1 cellular context compared by ENCODE assay signal in the genomic region with DNA sequence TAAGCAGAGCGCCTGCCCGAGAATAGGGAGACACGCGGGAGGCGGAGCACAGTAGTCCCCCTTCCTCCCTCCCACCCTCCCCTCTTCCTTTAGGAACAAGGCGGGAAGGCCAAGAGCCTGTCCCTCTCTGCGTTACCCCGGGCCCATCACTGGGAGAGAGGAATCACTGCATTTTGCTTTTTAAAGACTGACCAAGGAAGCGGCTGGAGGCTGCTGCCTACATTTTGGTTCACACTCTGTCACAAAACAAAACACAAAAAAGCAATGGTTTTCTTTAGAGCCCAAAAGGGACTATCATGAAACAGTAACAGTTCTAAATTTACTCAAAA.
TF ChIP-seq lines count a peak whose summit lies in the region.

No MANE protein-coding gene starts in this region.

TF ChIP-seq in WTC11, 78 proteins besides CTCF, POLR2A, EP300 and RAD21 (continued from another document):
- TF ChIP-seq, protein P1, sequence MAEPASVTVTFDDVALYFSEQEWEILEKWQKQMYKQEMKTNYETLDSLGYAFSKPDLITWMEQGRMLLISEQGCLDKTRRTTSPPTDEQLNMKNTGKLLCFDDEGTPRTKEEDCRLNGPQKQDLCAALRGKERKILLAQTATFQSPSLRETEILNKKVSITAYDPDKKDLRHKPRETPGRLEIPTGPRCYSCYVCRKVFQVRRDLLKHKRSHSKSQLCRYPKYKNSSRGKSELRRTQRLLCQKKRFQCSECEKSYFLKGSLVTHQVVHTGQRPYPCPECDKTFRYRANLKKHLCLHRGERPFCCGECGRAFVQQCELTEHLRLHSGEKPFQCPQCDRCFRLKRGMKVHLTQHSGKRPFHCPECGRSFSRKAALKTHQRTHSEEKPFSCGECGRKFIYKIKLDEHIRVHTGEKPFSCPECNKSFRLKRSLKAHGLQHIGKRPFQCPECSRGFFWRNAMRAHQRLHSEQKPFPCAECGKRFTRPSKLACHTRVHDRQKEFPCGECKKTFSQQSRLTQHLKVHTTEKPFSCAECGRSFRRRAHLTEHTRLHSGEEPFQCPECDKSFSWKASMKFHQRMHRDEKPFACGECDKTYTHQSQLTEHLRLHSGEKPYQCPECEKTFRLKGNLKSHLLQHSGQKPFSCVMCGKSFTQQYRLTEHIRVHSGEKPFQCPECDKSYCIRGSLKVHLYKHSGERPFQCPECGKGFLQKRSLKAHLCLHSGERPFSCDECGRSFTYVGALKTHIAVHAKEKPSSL (CRISPR knock-in tag; conservative IDR thresholded peaks at IDR 0.05) = no peak
- TF ChIP-seq NR1H2 (CRISPR knock-in tag; IDR thresholded peaks at IDR 0.05) = no peak
- TF ChIP-seq, protein P2, sequence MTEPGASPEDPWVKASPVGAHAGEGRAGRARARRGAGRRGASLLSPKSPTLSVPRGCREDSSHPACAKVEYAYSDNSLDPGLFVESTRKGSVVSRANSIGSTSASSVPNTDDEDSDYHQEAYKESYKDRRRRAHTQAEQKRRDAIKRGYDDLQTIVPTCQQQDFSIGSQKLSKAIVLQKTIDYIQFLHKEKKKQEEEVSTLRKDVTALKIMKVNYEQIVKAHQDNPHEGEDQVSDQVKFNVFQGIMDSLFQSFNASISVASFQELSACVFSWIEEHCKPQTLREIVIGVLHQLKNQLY (CRISPR knock-in tag; IDR thresholded peaks at IDR 0.05) = no peak
- TF ChIP-seq, protein P3, sequence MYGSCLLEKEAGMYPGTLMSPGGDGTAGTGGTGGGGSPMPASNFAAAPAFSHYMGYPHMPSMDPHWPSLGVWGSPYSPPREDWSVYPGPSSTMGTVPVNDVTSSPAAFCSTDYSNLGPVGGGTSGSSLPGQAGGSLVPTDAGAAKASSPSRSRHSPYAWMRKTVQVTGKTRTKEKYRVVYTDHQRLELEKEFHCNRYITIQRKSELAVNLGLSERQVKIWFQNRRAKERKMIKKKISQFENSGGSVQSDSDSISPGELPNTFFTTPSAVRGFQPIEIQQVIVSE (CRISPR knock-in tag; IDR thresholded peaks at IDR 0.05; ENCODE audit: borderline replicate concordance) = no peak
